Comparison of ENCODE assay signal across 21 cellular contexts in the genomic region with DNA sequence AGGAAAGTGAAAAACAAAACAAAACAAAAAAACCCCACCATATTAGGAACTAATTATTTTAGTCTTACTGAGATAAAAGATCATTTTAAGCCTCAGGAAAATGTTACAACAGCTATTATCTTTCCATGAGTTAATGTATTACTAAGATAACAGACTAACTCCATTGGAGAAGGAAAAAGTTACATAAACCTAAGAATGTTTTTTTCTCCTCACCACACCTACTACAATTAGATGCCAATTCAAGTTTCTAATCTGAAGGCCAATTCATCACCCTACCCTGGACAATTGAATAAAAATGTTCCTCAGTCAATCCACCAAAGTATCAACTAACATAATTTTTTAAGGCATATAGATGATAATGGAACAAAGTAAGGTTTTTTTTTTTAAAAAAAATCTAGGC.
"Had no signal": no experiment of that assay in that cellular context is flagged by ENCODE, and none has a peak within 500 bp of the region (broad histone marks: within the 10 kb centered on the region; RNA-seq: fewer than 3 reads in every experiment).

No MANE protein-coding gene starts in this region.

- DNase-seq: activated CD4-positive, alpha-beta memory T cell treated with anti-CD3 and anti-CD28 coated beads, Interleukin-2, amount 10 ng/mL, durations not matched to agents 7 days and 5 days; activated CD4-positive, alpha-beta T cell treated with anti-CD3 and anti-CD28 coated beads, Interleukin-2, amount 10 ng/mL, durations not matched to agents 24 days and 14 days; activated effector memory CD4-positive, alpha-beta T cell treated with anti-CD3 and anti-CD28 coated beads, Interleukin-2, amount 50 U/mL, for 16 hours; activated naive CD4-positive, alpha-beta T cell treated with anti-CD3 and anti-CD28 coated beads, Interleukin-2, amount 10 ng/mL, durations not matched to agents 7 days and 5 days; amygdala; dermis blood vessel endothelial cell; effector CD8-positive, alpha-beta T cell; foreskin melanocyte; hippocampal formation; lower lobe of right lung; mesendoderm; naive B cell; nucleus accumbens; spleen; stimulated activated CD4-positive, alpha-beta T cell treated with anti-CD3 and anti-CD28 coated beads, Interleukin-4, amount 100 ng/mL, for 1 hour; stimulated activated naive CD4-positive, alpha-beta T cell; T-cell; upper lobe of right lung had no signal

- H3K27me3 ChIP-seq: cardiac muscle cell, spleen, upper lobe of right lung had no signal

- ATAC-seq: activated CD4-positive, CD25-positive, alpha-beta regulatory T cell treated with anti-CD3 and anti-CD28 coated beads, Interleukin-2, amount 50 U/mL, for 24 hours; lower lobe of right lung; T-cell; upper lobe of right lung had no signal

- H3K4me1 ChIP-seq: lower lobe of right lung, spleen, upper lobe of right lung had no signal

- H3K9me3 ChIP-seq: lower lobe of right lung, spleen, upper lobe of right lung had no signal

- H3K27ac ChIP-seq: cardiac muscle cell, lower lobe of right lung, spleen, upper lobe of right lung, VCaP had no signal

- H3K4me3 ChIP-seq: cardiac muscle cell, lower lobe of right lung, spleen, upper lobe of right lung had no signal
